Comparison of ENCODE assay signal across 26 cellular contexts in genomic region chr13:82713681-82714405, GRCh38.
DNase-seq lines count a peak whose midpoint lies in the region; ATAC-seq and TF ChIP-seq lines count a peak whose summit lies in the region.
"Had no signal": no experiment of that assay in that cellular context is flagged by ENCODE, and none has a peak within 500 bp of the region (broad histone marks: within the 10 kb centered on the region; RNA-seq: fewer than 3 reads in every experiment).

No MANE protein-coding gene starts in this region.

- intact Hi-C loops in PC-3 (cut with micrococcal nuclease): no loop called here

- BruUV-seq in PC-3 (replicated peaks; lab: Mats Ljungman, UMichigan): no TSS peak

- H3K36me3 ChIP-seq in PC-3 (ENCODE audit: low read depth, low read length): no peaks in the 10 kb centered on the region
- H3K36me3 ChIP-seq: breast epithelium, neural progenitor cell, spleen, upper lobe of left lung had no signal

- H3K4me3 ChIP-seq in PC-3 (ENCODE audit: low read length) (no peak overlapping the region), epithelial cell of esophagus (ENCODE audit: low read length) (no peak overlapping the region)
- H3K4me3 ChIP-seq: breast epithelium, neural progenitor cell, psoas muscle, spleen, upper lobe of left lung had no signal

- no peaks in the 10 kb centered on the region for H4K20me1 ChIP-seq in PC-3 (ENCODE audit: low read length)

- peak; percentile 28 for DNase-seq in NCI-H82 (lab: John Stamatoyannopoulos, UW)
- no peak for DNase-seq in NCI-H82 treated with DMSO at 0.1 percent for 48 hours (lab: John Stamatoyannopoulos, UW; ENCODE audit: unreplicated experiment)
- peak; percentile 28 for DNase-seq in PC-3
- peak; percentile 7 for DNase-seq in epithelial cell of esophagus (ENCODE audit: low read depth)
- peak; percentile 7 for DNase-seq in stromal cell of bone marrow (ENCODE audit: low read depth)
- no peak for DNase-seq in activated T-cell treated with anti-CD3 and anti-CD28 coated beads for 4 hours
- DNase-seq: activated B cell treated with CpG ODN at 0.5 μM for 24 hours; activated T-cell treated with anti-CD3 and anti-CD28 coated beads, Interleukin-2, amount 50 U/mL, for 72 hours; dermis blood vessel endothelial cell; DMS153; glutamatergic neuron; KG1; NCI-H1092 treated with DMSO at 0.1 percent for 48 hours; NCI-H526; psoas muscle; SHP77; spleen; stimulated activated CD4-positive, alpha-beta T cell treated with anti-CD3 and anti-CD28 coated beads, Interleukin-4, amount 100 ng/mL, for 4 hours; upper lobe of left lung had no signal

- H3K9me2 ChIP-seq in PC-3 (replicated peaks; ENCODE audit: low read length): no peaks in the 10 kb centered on the region

- no peak overlapping the region for H2AFZ ChIP-seq in PC-3 (ENCODE audit: low read length)
- H2AFZ ChIP-seq: neural progenitor cell had no signal

- H3K9ac ChIP-seq in PC-3 (ENCODE audit: low read length): no peak overlapping the region
- H3K9ac ChIP-seq: neural progenitor cell had no signal

- H3K4me2 ChIP-seq in PC-3 (ENCODE audit: low read length): no peak overlapping the region
- H3K4me2 ChIP-seq: neural progenitor cell had no signal

- H3K79me2 ChIP-seq in PC-3 (ENCODE audit: low read length): no peaks in the 10 kb centered on the region

- H3K27me3 ChIP-seq in PC-3 (ENCODE audit: low read length): no peaks in the 10 kb centered on the region
- H3K27me3 ChIP-seq: breast epithelium, neural progenitor cell, spleen, upper lobe of left lung had no signal

- H3F3A ChIP-seq in PC-3 (ENCODE audit: low read length, unreplicated experiment): no peaks in the 10 kb centered on the region

- TF ChIP-seq CTCF in PC-3 (conservative IDR thresholded peaks at IDR 0.05; ENCODE audit: low read depth, low read length) (no peak), epithelial cell of esophagus (IDR thresholded peaks at IDR 0.05; ENCODE audit: insufficient read depth, low read depth, low read length, missing control alignments) (no peak)

- no peak overlapping the region for H3K27ac ChIP-seq in PC-3 (ENCODE audit: low read length)
- H3K27ac ChIP-seq: 22Rv1, breast epithelium, C4-2B, epithelial cell of prostate, neural progenitor cell, psoas muscle, spleen, upper lobe of left lung had no signal

- ATAC-seq in PC-3 (no peak), GM21529 (IDR thresholded peaks at IDR 0.05; ENCODE audit: unreplicated experiment) (no peak), HG02840 (IDR thresholded peaks at IDR 0.05; ENCODE audit: low FRiP score, unreplicated experiment) (no peak)
- ATAC-seq: activated T-cell treated with anti-CD3 and anti-CD28 coated beads, Interleukin-2, amount 50 U/mL, for 72 hours; psoas muscle had no signal

- CTCF ChIA-PET in PC-3 (lab: Charles Lee): no interaction called here

- POLR2A ChIA-PET in PC-3 (lab: Charles Lee; ENCODE audit: unreplicated experiment): no interaction called here

- H3K9me3 ChIP-seq in PC-3 (ENCODE audit: low read length): no peaks in the 10 kb centered on the region
- H3K9me3 ChIP-seq: breast epithelium, psoas muscle, spleen, upper lobe of left lung had no signal

- peaks cover 7% of the 10 kb centered on the region; the same call in 1 of the 2 replicates for H3K4me1 ChIP-seq in PC-3 (ENCODE audit: insufficient read depth, low read length)
- H3K4me1 ChIP-seq: breast epithelium, neural progenitor cell, psoas muscle, spleen, upper lobe of left lung had no signal

Comparison
In these comparisons a context has a peak if more than half of its experiments do, and no peak if none do; other contexts are left out.
1. DNase-seq: peak in NCI-H82 (single experiment), PC-3 (single experiment), epithelial cell of esophagus (single experiment) and stromal cell of bone marrow (single experiment); none in NCI-H82 treated with DMSO at 0.1 percent for 48 hours (single experiment) and activated T-cell treated with anti-CD3 and anti-CD28 coated beads for 4 hours (single experiment).